24 cellular contexts compared by ENCODE assay signal in genomic region chr9:125475385-125475784, GRCh38.
DNase-seq lines count a peak whose midpoint lies in the region; ATAC-seq and TF ChIP-seq lines count a peak whose summit lies in the region.
"Had no signal": no experiment of that assay in that cellular context is flagged by ENCODE, and none has a peak within 500 bp of the region (broad histone marks: within the 10 kb centered on the region; RNA-seq: fewer than 3 reads in every experiment).

No MANE protein-coding gene starts in this region.

- DNase-seq in left ventricle myocardium inferior (no peak), cardiac septum (ENCODE audit: low spot score) (no peak), left lung (peak in 1 of 2 donors; percentile 56), nephron progenitor cell (no peak), upper lobe of right lung (peak; percentile 72), DMS79 (lab: John Stamatoyannopoulos, UW) (no peak), glutamatergic neuron (no peak), coronary artery (ENCODE audit: low spot score) (no peak)
- DNase-seq: CD4-positive, alpha-beta T cell; DMS153; GF-D8; Kasumi-1; MM.1S; NCI-H1105 treated with DMSO at 0.1 percent for 48 hours; NCI-H1694 treated with DMSO at 0.1 percent for 48 hours; NCI-H226; NCI-H524; PC-3; RPMI8226; SJCRH30 had no signal

- H3K27me3 Mint-ChIP-seq in nephron progenitor cell (ENCODE audit: low read depth, poor library complexity) = peaks cover 8% of the 10 kb centered on the region
- peaks cover 2% of the 10 kb centered on the region for H3K27me3 Mint-ChIP-seq in glutamatergic neuron (ENCODE audit: unreplicated experiment)
- H3K27me3 Mint-ChIP-seq: CD4-positive, alpha-beta T cell; IgD-negative memory B cell had no signal

- peak overlapping the region; percentile 79 for H3K27ac ChIP-seq in left ventricle myocardium inferior (replicated peaks)
- H3K27ac ChIP-seq in left lung = peak overlapping the region in 1 of 2 donors; percentile 44
- H3K27ac ChIP-seq in upper lobe of right lung = peak overlapping the region; percentile 4
- no peak overlapping the region for H3K27ac ChIP-seq in coronary artery
- H3K27ac ChIP-seq: A549, HL-60, SJCRH30 had no signal

- ATAC-seq in left lung (peak; percentile 77), upper lobe of right lung (peak; percentile 86)
- ATAC-seq: A549, PC-3 had no signal

- H3K4me1 ChIP-seq in left ventricle myocardium inferior (peaks cover 60% of the 10 kb centered on the region), left lung (peaks cover 12 to 32% of the 10 kb centered on the region in 2 donors), upper lobe of right lung (peaks cover 35% of the 10 kb centered on the region)

- intact Hi-C loops in left ventricle myocardium inferior (cut with micrococcal nuclease) (no loop called here), cardiac septum (cut with DNase I) (no loop called here), left lung (cut with DNase I) (no loop called here), upper lobe of right lung (cut with DNase I) (no loop called here)

- H3K27ac Mint-ChIP-seq in nephron progenitor cell = peak overlapping the region; percentile 5
- no peak overlapping the region for H3K27ac Mint-ChIP-seq in glutamatergic neuron (ENCODE audit: unreplicated experiment)
- H3K27ac Mint-ChIP-seq: CD4-positive, alpha-beta T cell had no signal

- H3K4me3 Mint-ChIP-seq in nephron progenitor cell (no peak overlapping the region), glutamatergic neuron (ENCODE audit: unreplicated experiment) (no peak overlapping the region)
- H3K4me3 Mint-ChIP-seq: CD4-positive, alpha-beta T cell; IgD-negative memory B cell had no signal

- H3K9me3 ChIP-seq in left ventricle myocardium inferior (replicated peaks) = no peaks in the 10 kb centered on the region
- H3K9me3 ChIP-seq in left lung = no peaks in the 10 kb centered on the region
- H3K9me3 ChIP-seq in upper lobe of right lung = no peaks in the 10 kb centered on the region
- H3K9me3 ChIP-seq: A549, HAP-1, SJCRH30 had no signal

- H3K4me1 Mint-ChIP-seq in nephron progenitor cell (peaks cover 6% of the 10 kb centered on the region), glutamatergic neuron (ENCODE audit: low read depth, unreplicated experiment) (peaks cover 17% of the 10 kb centered on the region)

- H3K36me3 Mint-ChIP-seq in nephron progenitor cell (ENCODE audit: low read depth) (peaks cover 32% of the 10 kb centered on the region), glutamatergic neuron (ENCODE audit: unreplicated experiment) (no peaks in the 10 kb centered on the region)

- H3K4me3 ChIP-seq in left ventricle myocardium inferior (no peak overlapping the region), left lung (no peak overlapping the region), upper lobe of right lung (no peak overlapping the region), coronary artery (no peak overlapping the region)
- H3K4me3 ChIP-seq: A549, HAP-1, SJCRH30 had no signal

- H3K36me3 ChIP-seq in left ventricle myocardium inferior (peaks cover 16% of the 10 kb centered on the region), left lung (peaks cover 0 to 32% of the 10 kb centered on the region in 2 donors), upper lobe of right lung (no peaks in the 10 kb centered on the region)
- H3K36me3 ChIP-seq: HAP-1 had no signal

- H3K9me3 Mint-ChIP-seq in nephron progenitor cell = no peaks in the 10 kb centered on the region
- H3K9me3 Mint-ChIP-seq in glutamatergic neuron (ENCODE audit: unreplicated experiment) = no peaks in the 10 kb centered on the region
- H3K9me3 Mint-ChIP-seq: CD4-positive, alpha-beta T cell; IgD-negative memory B cell had no signal

- TF ChIP-seq CTCF in left ventricle myocardium inferior (IDR thresholded peaks at IDR 0.05; ENCODE audit: borderline replicate concordance) (no peak), left lung (IDR thresholded peaks at IDR 0.05) (no peak), nephron progenitor cell (IDR thresholded peaks at IDR 0.05) (no peak), upper lobe of right lung (IDR thresholded peaks at IDR 0.05) (no peak), glutamatergic neuron (IDR thresholded peaks at IDR 0.05; ENCODE audit: partially characterized antibody, unreplicated experiment) (no peak), coronary artery (IDR thresholded peaks at IDR 0.05) (no peak)

- H3K27me3 ChIP-seq in left ventricle myocardium inferior (ENCODE audit: low read depth) (no peaks in the 10 kb centered on the region), left lung (no peaks in the 10 kb centered on the region), upper lobe of right lung (no peaks in the 10 kb centered on the region)
- H3K27me3 ChIP-seq: SJCRH30 had no signal

Comparison
In these comparisons a context has a peak if more than half of its experiments do, and no peak if none do; other contexts are left out.
1. H3K27ac ChIP-seq: peak in left ventricle myocardium inferior (single experiment) and upper lobe of right lung (single experiment); none in coronary artery (0 of 2).